10 cellular contexts compared by ENCODE assay signal in genomic region chr16:8720080-8720966, GRCh38. TPM values are rescaled to one million over a fixed set of nuclear protein-coding genes. Genes with fewer than 3 reads are reported as not detected.
DNase-seq lines count a peak whose midpoint lies in the region; ATAC-seq and TF ChIP-seq lines count a peak whose summit lies in the region.
"Had no signal": no experiment of that assay in that cellular context is flagged by ENCODE, and none has a peak within 500 bp of the region (broad histone marks: within the 10 kb centered on the region; RNA-seq: fewer than 3 reads in every experiment).

No MANE protein-coding gene starts in this region.

- H3K18ac ChIP-seq in H9 (ENCODE audit: insufficient read length, low read depth, low read length), result no peak overlapping the region

- H2BK20ac ChIP-seq in H9 (ENCODE audit: low read depth, low read length, poor library complexity, severe bottlenecking), result no peak overlapping the region

- H2AK5ac ChIP-seq in H9 (ENCODE audit: insufficient read length, low read length), result no peak overlapping the region

- no peaks in the 10 kb centered on the region for H4K20me1 ChIP-seq in H9 (ENCODE audit: control insufficient read depth, insufficient read depth, insufficient read length)

- TF ChIP-seq CTCF in H9 (conservative IDR thresholded peaks at IDR 0.05), result no peak
- TF ChIP-seq CTCF in endodermal cell (conservative IDR thresholded peaks at IDR 0.05), result no peak

- H3K27me3 Mint-ChIP-seq in H9 (ENCODE audit: low read depth), result no peaks in the 10 kb centered on the region; the same call in 1 of the 2 replicates
- H3K27me3 Mint-ChIP-seq in endodermal cell (ENCODE audit: insufficient read depth), result no peaks in the 10 kb centered on the region

- no peak overlapping the region for H3K4ac ChIP-seq in H9 (ENCODE audit: low read depth, low read length)

- H3K9me3 Mint-ChIP-seq in H9 (no peaks in the 10 kb centered on the region), endodermal cell (no peaks in the 10 kb centered on the region)

- no peaks in the 10 kb centered on the region for H3K27me3 ChIP-seq in H9 (ENCODE audit: insufficient read depth, low read length)
- no peaks in the 10 kb centered on the region for H3K27me3 ChIP-seq in endodermal cell (ENCODE audit: control insufficient read depth, insufficient read depth, low read length, poor library complexity, severe bottlenecking)

- no peaks in the 10 kb centered on the region for H3K79me2 ChIP-seq in H9 (ENCODE audit: insufficient read depth, low read length)

- H2BK5ac ChIP-seq in H9 (ENCODE audit: insufficient read length, low read length), result no peak overlapping the region

- no peak for ATAC-seq in HG02759 (IDR thresholded peaks at IDR 0.05; ENCODE audit: unreplicated experiment)
- no peak for ATAC-seq in GM21447 (IDR thresholded peaks at IDR 0.05; ENCODE audit: unreplicated experiment)

- intact Hi-C loops in posterior cingulate gyrus (cut with DNase I), result no loop called here

- no peak overlapping the region for H3K4me3 ChIP-seq in endodermal cell (ENCODE audit: low read length)
- H3K4me3 ChIP-seq: lung had no signal

- no peak overlapping the region for H4K91ac ChIP-seq in H9 (ENCODE audit: insufficient read length, low read depth, low read length)

- H3K23me2 ChIP-seq in H9 (ENCODE audit: insufficient read length, low read depth, low read length, poor library complexity, severe bottlenecking), result no peaks in the 10 kb centered on the region

- H3K27ac Mint-ChIP-seq in H9 (no peak overlapping the region), endodermal cell (no peak overlapping the region)

- no peak overlapping the region for H3K56ac ChIP-seq in H9 (ENCODE audit: insufficient read length, low read depth, low read length)

- no peaks in the 10 kb centered on the region for H3K36me3 ChIP-seq in endodermal cell (ENCODE audit: control insufficient read depth, insufficient read depth, low read length)

- no CpG with 5 or more reads among the region's 14 CpGs for WGBS in H9 (ENCODE audit: extremely low coverage, insufficient read length, low lambda C conversion rate)
- 69% methylated on average over 9 to 14 of the region's 14 CpGs for WGBS in endodermal cell (ENCODE audit: insufficient coverage in 1 of 2, insufficient read length in 1 of 2), 2 experiments

- no peak overlapping the region for H3K27ac ChIP-seq in H9 (ENCODE audit: insufficient read length, low read depth, low read length)
- peak overlapping the region; percentile 100 for H3K27ac ChIP-seq in endodermal cell (ENCODE audit: low read depth, low read length)

- H3K9ac ChIP-seq in H9 (ENCODE audit: extremely low read depth, insufficient read length, low read length) (no peak overlapping the region), endodermal cell (ENCODE audit: extremely low read depth, low read length, poor library complexity, severe bottlenecking) (no peak overlapping the region)

- 0 out of 2 replicates have a peak, but pooled peaks cover 5% of the 10 kb centered on the region for H3K4me1 ChIP-seq in H9 (ENCODE audit: insufficient read depth, low read length)
- no peaks in the 10 kb centered on the region for H3K4me1 ChIP-seq in endodermal cell (ENCODE audit: control insufficient read depth, insufficient read depth, low read length)

- H3K9me3 ChIP-seq in H9 (ENCODE audit: control insufficient read depth, low read depth, low read length) (no peaks in the 10 kb centered on the region), endodermal cell (ENCODE audit: control insufficient read depth, low read length) (no peaks in the 10 kb centered on the region)

- no peak overlapping the region for H3K4me3 Mint-ChIP-seq in H9
- H3K4me3 Mint-ChIP-seq in endodermal cell, result no peak overlapping the region

- H3K36me3 Mint-ChIP-seq in H9 (ENCODE audit: insufficient read depth in 1 of 3, low read depth in 3 of 3) (no peaks in the 10 kb centered on the region; a peak in 1 of 7 replicates), endodermal cell (ENCODE audit: low read depth) (peaks cover 3% of the 10 kb centered on the region)

- H3K79me1 ChIP-seq in H9 (ENCODE audit: insufficient read depth, low read depth, low read length, poor library complexity, severe bottlenecking), result no peaks in the 10 kb centered on the region

- H3K4me2 ChIP-seq in H9 (ENCODE audit: insufficient read depth, insufficient read length, low read length), result no peak overlapping the region

- DNase-seq in H9, result peak; percentile 47
- peak; percentile 81 for DNase-seq in NCI-H510A (lab: John Stamatoyannopoulos, UW)
- DNase-seq in endodermal cell, result peak; percentile 70
- peak in 6 of 10 donors; percentile 14 to 76 (median 24) for DNase-seq in posterior cingulate gyrus
- DNase-seq in GOT3 (lab: John Stamatoyannopoulos, UW), result no peak
- DNase-seq in activated naive CD4-positive, alpha-beta T cell treated with anti-CD3 and anti-CD28 coated beads, Interleukin-2, amount 50 U/mL, for 16 hours, result no peak
- DNase-seq: dermis blood vessel endothelial cell had no signal

- no peak overlapping the region for H2BK120ac ChIP-seq in H9 (ENCODE audit: low read depth, low read length, poor library complexity, severe bottlenecking)

- H3K4me1 Mint-ChIP-seq in H9, result peaks cover 6 to 8% of the 10 kb centered on the region in 2 experiments; a peak in 3 of 4 replicates
- peaks cover 7% of the 10 kb centered on the region for H3K4me1 Mint-ChIP-seq in endodermal cell

- no peak overlapping the region for H4K8ac ChIP-seq in H9 (replicated peaks; ENCODE audit: insufficient read length, low read depth, low read length)

- no peak overlapping the region for H2BK15ac ChIP-seq in H9 (ENCODE audit: low read depth, low read length)

- H3K23ac ChIP-seq in H9 (ENCODE audit: insufficient read length, low read depth, low read length), result no peak overlapping the region

- no peak overlapping the region for H3K14ac ChIP-seq in H9 (ENCODE audit: insufficient read depth, low read length)

- no peak overlapping the region for H3T11ph ChIP-seq in H9 (ENCODE audit: low read length)

- H2AFZ ChIP-seq in H9 (ENCODE audit: low read length), result no peak overlapping the region

- no peak overlapping the region for H2BK12ac ChIP-seq in H9 (ENCODE audit: insufficient read length, low read depth, low read length)

- H4K5ac ChIP-seq in H9 (ENCODE audit: insufficient read length, low read depth, low read length), result no peak overlapping the region

RNA-seq across cellular contexts. Expression of gene ABAT, which starts 45.9 kb away (rescaled TPM):
- 6.2 and 7.3 TPM in 2 replicates for total RNA-seq in H9 (2021)
- total RNA-seq in endodermal cell, result 10 to 100 TPM in 1 of 2 donors, 1 to 10 TPM in 1; 9.7 to 13.6 TPM
- 64.2 TPM for polyA plus RNA-seq in endodermal cell (2013, experiment 1 of 2)
- polyA plus RNA-seq in endodermal cell (2013, experiment 2 of 2), result 65.0 TPM

Comparison
In these comparisons a context has a peak if more than half of its experiments do, and no peak if none do; other contexts are left out.
1. DNase-seq: peak in H9 (single experiment), NCI-H510A (single experiment), endodermal cell (single experiment) and posterior cingulate gyrus (6 of 10); none in GOT3 (single experiment) and activated naive CD4-positive, alpha-beta T cell treated with anti-CD3 and anti-CD28 coated beads, Interleukin-2, amount 50 U/mL, for 16 hours (single experiment).